8 cellular contexts compared by ENCODE assay signal in genomic region chr14:23555533-23555881, GRCh38. TPM values are rescaled to one million over a fixed set of nuclear protein-coding genes. Genes with fewer than 3 reads are reported as not detected.
A peak's percentile ranks its signal among the peaks of the same experiment; 100 is the strongest.
DNase-seq lines count a peak whose midpoint lies in the region; ATAC-seq and TF ChIP-seq lines count a peak whose summit lies in the region.

No MANE protein-coding gene starts in this region.

- ATAC-seq in activated naive CD4-positive, alpha-beta T cell treated with anti-CD3 and anti-CD28 coated beads, Interleukin-2, amount 50 U/mL, for 72 hours, result no peak

- H3K9me3 ChIP-seq in testis, result no peaks in the 10 kb centered on the region

- H3K4me3 Mint-ChIP-seq in T-helper 2 cell treated with Interferon-gamma antibody and Interleukin-4, amounts not matched to agents 5 μg/mL and 100 μg/mL, for 36 hours, result peak overlapping the region; percentile 96

- TF ChIP-seq POLR2A in testis (IDR thresholded peaks at IDR 0.05), result no peak

- intact Hi-C loops in testis (cut with DNase I; ENCODE audit: low total_unique reads), result no loop called here

- H3K4me3 ChIP-seq in kidney epithelial cell (ENCODE audit: low read depth, low read length) (peak overlapping the region; percentile 91), testis (peak overlapping the region; percentile 79 to 89)

- no peak for DNase-seq in T-helper 2 cell treated with Interferon-gamma antibody and Interleukin-4, amounts not matched to agents 5 μg/mL and 100 μg/mL, for 36 hours (ENCODE audit: low spot score)
- DNase-seq in T-helper 2 cell, result no peak
- no peak for DNase-seq in activated naive CD4-positive, alpha-beta T cell treated with anti-CD3 and anti-CD28 coated beads, Interleukin-2, amount 50 U/mL, for 72 hours (ENCODE audit: low spot score in 2 of 2)
- DNase-seq in kidney epithelial cell (ENCODE audit: low read depth), result no peak
- DNase-seq in testis, result no peak
- no peak for DNase-seq in mesenteric fat pad (ENCODE audit: low spot score)
- no peak for DNase-seq in T-helper 9 cell
- no peak for DNase-seq in NCI-H146 treated with DMSO at 0.1 percent for 48 hours (lab: John Stamatoyannopoulos, UW; ENCODE audit: unreplicated experiment)

- H3K4me1 ChIP-seq in testis, result peaks cover 17% of the 10 kb centered on the region

- peak overlapping the region; percentile 92 to 93 for H3K27ac ChIP-seq in testis

- H3K27me3 ChIP-seq in kidney epithelial cell (ENCODE audit: control insufficient read depth, insufficient read depth, low read length), result no peaks in the 10 kb centered on the region
- H3K27me3 ChIP-seq in testis, result no peaks in the 10 kb centered on the region

- H3K36me3 ChIP-seq in kidney epithelial cell (ENCODE audit: control insufficient read depth, insufficient read depth, low read length) (peaks cover 4% of the 10 kb centered on the region), testis (ENCODE audit: low read depth, missing control alignments) (no peaks in the 10 kb centered on the region)

- peaks cover 29% of the 10 kb centered on the region for H3K4me1 Mint-ChIP-seq in T-helper 2 cell treated with Interferon-gamma antibody and Interleukin-4, amounts not matched to agents 5 μg/mL and 100 μg/mL, for 36 hours (ENCODE audit: low read depth)

- no peaks in the 10 kb centered on the region for H3K9me3 Mint-ChIP-seq in T-helper 2 cell treated with Interferon-gamma antibody and Interleukin-4, amounts not matched to agents 5 μg/mL and 100 μg/mL, for 36 hours
- no peaks in the 10 kb centered on the region for H3K9me3 Mint-ChIP-seq in activated naive CD4-positive, alpha-beta T cell treated with anti-CD3 and anti-CD28 coated beads, Interleukin-2, amount 50 U/mL, for 72 hours

- peak overlapping the region; percentile 93 for H3K27ac Mint-ChIP-seq in T-helper 2 cell treated with Interferon-gamma antibody and Interleukin-4, amounts not matched to agents 5 μg/mL and 100 μg/mL, for 36 hours
- H3K27ac Mint-ChIP-seq in activated naive CD4-positive, alpha-beta T cell treated with anti-CD3 and anti-CD28 coated beads, Interleukin-2, amount 50 U/mL, for 72 hours, result peak overlapping the region; percentile 97

- TF ChIP-seq CTCF in kidney epithelial cell (IDR thresholded peaks at IDR 0.05; ENCODE audit: insufficient read depth, low read length, poor library complexity, severe bottlenecking), result no peak
- no peak for TF ChIP-seq CTCF in testis (IDR thresholded peaks at IDR 0.05)

- WGBS in testis, 2 donors, result 1 to 2% methylated on average over 10 to 13 of the region's 14 CpGs

- no peaks in the 10 kb centered on the region for H3K27me3 Mint-ChIP-seq in T-helper 2 cell treated with Interferon-gamma antibody and Interleukin-4, amounts not matched to agents 5 μg/mL and 100 μg/mL, for 36 hours (ENCODE audit: low read depth)

- H3K36me3 Mint-ChIP-seq in T-helper 2 cell treated with Interferon-gamma antibody and Interleukin-4, amounts not matched to agents 5 μg/mL and 100 μg/mL, for 36 hours (ENCODE audit: low read depth), result peaks cover 13% of the 10 kb centered on the region
- peaks cover 0 to 18% of the 10 kb centered on the region in 2 donors for H3K36me3 Mint-ChIP-seq in activated naive CD4-positive, alpha-beta T cell treated with anti-CD3 and anti-CD28 coated beads, Interleukin-2, amount 50 U/mL, for 72 hours

RNA-seq across cellular contexts. Expression of gene THTPA, which starts 0.6 kb away (rescaled TPM):
- total RNA-seq in activated naive CD4-positive, alpha-beta T cell treated with anti-CD3 and anti-CD28 coated beads, Interleukin-2, amount 50 U/mL, for 72 hours, result 1 to 10 TPM; 5.9 to 6.5 TPM
- total RNA-seq in kidney epithelial cell, result 5.7 and 8.5 TPM in 2 replicates
- total RNA-seq in testis, result 10 to 100 TPM; 25.1 to 34.9 TPM
- polyA plus RNA-seq in testis (ENCODE audit: insufficient read depth, low read depth, low replicate concordance), result 60.3 TPM
- 16.7 TPM for total RNA-seq in mesenteric fat pad

RNA-seq across cellular contexts. Expression of gene ZFHX2, which starts 3.9 kb away (rescaled TPM):
- 1 to 10 TPM; 1.1 to 2.5 TPM for total RNA-seq in activated naive CD4-positive, alpha-beta T cell treated with anti-CD3 and anti-CD28 coated beads, Interleukin-2, amount 50 U/mL, for 72 hours
- total RNA-seq in kidney epithelial cell (2.3 and 2.6 TPM in 2 replicates), testis (10 to 100 TPM in 1 of 2 donors, 1 to 10 TPM in 1; 9.2 to 21.2 TPM), mesenteric fat pad (3.1 TPM)
- 34.3 TPM for polyA plus RNA-seq in testis (ENCODE audit: insufficient read depth, low read depth, low replicate concordance)

RNA-seq across cellular contexts. Expression of gene AP1G2, which starts 12.1 kb away (rescaled TPM):
- 100 to 1,000 TPM; 193 to 370 TPM for total RNA-seq in activated naive CD4-positive, alpha-beta T cell treated with anti-CD3 and anti-CD28 coated beads, Interleukin-2, amount 50 U/mL, for 72 hours
- total RNA-seq in kidney epithelial cell (93.2 and 93.4 TPM in 2 replicates), testis (10 to 100 TPM; 76.9 to 83.4 TPM), mesenteric fat pad (32.8 TPM)
- polyA plus RNA-seq in testis (ENCODE audit: insufficient read depth, low read depth, low replicate concordance), result 33.6 TPM

RNA-seq across cellular contexts. Expression of gene JPH4, which starts 23.1 kb away (rescaled TPM):
- not detected for total RNA-seq in activated naive CD4-positive, alpha-beta T cell treated with anti-CD3 and anti-CD28 coated beads, Interleukin-2, amount 50 U/mL, for 72 hours
- 1.0 and 1.1 TPM in 2 replicates for total RNA-seq in kidney epithelial cell
- 1 to 10 TPM; 3.6 to 3.9 TPM for total RNA-seq in testis
- polyA plus RNA-seq in testis (ENCODE audit: insufficient read depth, low read depth, low replicate concordance), result 3.4 TPM
- 1.1 TPM for total RNA-seq in mesenteric fat pad
